26 cellular contexts compared by ENCODE assay signal in the genomic region with DNA sequence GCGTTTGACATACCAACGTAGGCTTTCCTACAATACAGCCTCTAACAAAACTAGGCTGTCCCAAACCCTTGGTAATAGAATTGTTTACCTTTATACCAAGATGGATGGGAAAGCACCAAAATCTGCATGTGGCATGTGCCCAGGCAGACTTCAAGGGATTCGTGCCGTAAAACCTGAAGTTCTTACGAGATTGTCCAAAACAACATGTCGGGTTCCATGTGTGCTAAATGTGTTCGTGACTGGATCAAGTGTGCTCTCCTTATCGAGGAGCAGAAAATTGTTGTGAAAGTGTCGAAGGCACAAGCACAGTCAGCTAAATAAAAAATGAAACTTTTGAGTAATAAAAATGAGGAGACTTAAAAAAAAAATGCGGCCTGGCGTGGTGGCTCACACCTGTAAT. TPM values are rescaled to one million over a fixed set of nuclear protein-coding genes. Genes with fewer than 3 reads are reported as not detected.
DNase-seq lines count a peak whose midpoint lies in the region; ATAC-seq and TF ChIP-seq lines count a peak whose summit lies in the region.
"Had no signal": no experiment of that assay in that cellular context is flagged by ENCODE, and none has a peak within 500 bp of the region (broad histone marks: within the 10 kb centered on the region; RNA-seq: fewer than 3 reads in every experiment).

No MANE protein-coding gene starts in this region.

- no peak for DNase-seq in activated T-cell treated with anti-CD3 and anti-CD28 coated beads, Interleukin-2, amount 50 U/mL, for 24 hours
- DNase-seq in activated T-cell treated with anti-CD3 and anti-CD28 coated beads, Interleukin-2, amount 50 U/mL, for 1 hour, result no peak
- DNase-seq in Calu3 (no peak), psoas muscle (no peak), SK-N-DZ (ENCODE audit: low spot score) (no peak)
- DNase-seq in activated naive CD8-positive, alpha-beta T cell treated with anti-CD3 and anti-CD28 coated beads for 36 hours, result no peak
- DNase-seq in naive thymus-derived CD8-positive, alpha-beta T cell, result no peak
- DNase-seq: activated CD4-positive, alpha-beta T cell treated with anti-CD3 and anti-CD28 coated beads for 36 hours; activated CD8-positive, alpha-beta memory T cell treated with anti-CD3 and anti-CD28 coated beads for 24 hours; activated naive CD4-positive, alpha-beta T cell treated with Interleukin-2 at 50 U/mL for 16 hours; amygdala; brain microvascular endothelial cell; effector CD4-positive, alpha-beta T cell; left colon; NCI-H1092 treated with DMSO at 0.1 percent for 48 hours; NCI-H187; NCI-H2171; SHP77 treated with DMSO at 0.1 percent for 48 hours had no signal

- H3K36me3 Mint-ChIP-seq in activated T-cell treated with anti-CD3 and anti-CD28 coated beads, Interleukin-2, amount 50 U/mL, for 24 hours (ENCODE audit: low read depth), result peaks cover 53% of the 10 kb centered on the region
- peaks cover 64% of the 10 kb centered on the region for H3K36me3 Mint-ChIP-seq in Calu3 (ENCODE audit: insufficient read depth, unreplicated experiment)
- peaks cover 57% of the 10 kb centered on the region for H3K36me3 Mint-ChIP-seq in activated naive CD8-positive, alpha-beta T cell treated with anti-CD3 and anti-CD28 coated beads for 36 hours
- peaks cover 14 to 56% (median 32%) of the 10 kb centered on the region in 3 donors for H3K36me3 Mint-ChIP-seq in naive thymus-derived CD8-positive, alpha-beta T cell

- POLR2A ChIA-PET in naive thymus-derived CD8-positive, alpha-beta T cell (lab: Charles Lee), result interaction anchor here (0.9 to 1.2 kb wide), 2 partner anchors 19 to 39 kb away, joined by 3 to 5 read pairs; no protein-coding TSS in a partner anchor

- H3K27me3 ChIP-seq in psoas muscle (ENCODE audit: insufficient read depth in 3 of 3, low read length in 2 of 3), result no peaks in the 10 kb centered on the region
- H3K27me3 ChIP-seq: brain microvascular endothelial cell, neutrophil, suprapubic skin had no signal

- no peak overlapping the region for H3K4me3 ChIP-seq in psoas muscle
- H3K4me3 ChIP-seq: K562, suprapubic skin had no signal

- 89 to 97% (median 95%) methylated on average over 11 of the region's 11 CpGs for WGBS in psoas muscle, 3 donors

- peaks cover 22% of the 10 kb centered on the region for H3K4me1 Mint-ChIP-seq in activated T-cell treated with anti-CD3 and anti-CD28 coated beads, Interleukin-2, amount 50 U/mL, for 24 hours (ENCODE audit: low read depth)
- peaks cover 34% of the 10 kb centered on the region for H3K4me1 Mint-ChIP-seq in Calu3 (ENCODE audit: low read depth, unreplicated experiment)
- H3K4me1 Mint-ChIP-seq in activated naive CD8-positive, alpha-beta T cell treated with anti-CD3 and anti-CD28 coated beads for 36 hours, result peaks cover 13% of the 10 kb centered on the region
- H3K4me1 Mint-ChIP-seq in naive thymus-derived CD8-positive, alpha-beta T cell, result peaks cover 18 to 40% (median 34%) of the 10 kb centered on the region in 4 donors

- TF ChIP-seq CTCF in Calu3 (IDR thresholded peaks at IDR 0.05; ENCODE audit: unreplicated experiment) (no peak), psoas muscle (IDR thresholded peaks at IDR 0.05) (no peak)

- no TSS peak for BruUV-seq in Calu3 (replicated peaks; lab: Mats Ljungman, UMichigan)

- CTCF ChIA-PET in Calu3 (lab: Charles Lee), result no interaction called here

- ATAC-seq in naive thymus-derived CD8-positive, alpha-beta T cell, result no peak
- no peak for ATAC-seq in HG02981 (IDR thresholded peaks at IDR 0.05; ENCODE audit: unreplicated experiment)
- ATAC-seq in psoas muscle, result no peak
- ATAC-seq: activated CD4-positive, alpha-beta T cell treated with anti-CD3 and anti-CD28 coated beads for 36 hours; K562; stimulated activated memory B cell treated with anti-CD40 and anti-IgM and Interleukin-4, amounts not matched to agents 10 μg/mL and 1 μg/mL and 100 μg/mL, for 72 hours had no signal

- no peaks in the 10 kb centered on the region for H3K27me3 Mint-ChIP-seq in activated T-cell treated with anti-CD3 and anti-CD28 coated beads, Interleukin-2, amount 50 U/mL, for 24 hours
- H3K27me3 Mint-ChIP-seq in Calu3 (ENCODE audit: unreplicated experiment), result peaks cover 7% of the 10 kb centered on the region
- H3K27me3 Mint-ChIP-seq in activated naive CD8-positive, alpha-beta T cell treated with anti-CD3 and anti-CD28 coated beads for 36 hours, result peaks cover 2% of the 10 kb centered on the region
- H3K27me3 Mint-ChIP-seq in naive thymus-derived CD8-positive, alpha-beta T cell, result peaks cover 0 to under 1% (median 0%) of the 10 kb centered on the region in 5 donors
- H3K27me3 Mint-ChIP-seq: activated CD4-positive, alpha-beta T cell treated with anti-CD3 and anti-CD28 coated beads for 36 hours; stimulated activated memory B cell treated with anti-CD40 and anti-IgM and Interleukin-4, amounts not matched to agents 10 μg/mL and 1 μg/mL and 100 μg/mL, for 72 hours had no signal

- no peak overlapping the region for H3K4me3 Mint-ChIP-seq in activated T-cell treated with anti-CD3 and anti-CD28 coated beads, Interleukin-2, amount 50 U/mL, for 24 hours
- H3K4me3 Mint-ChIP-seq in Calu3 (ENCODE audit: low read depth, unreplicated experiment), result no peak overlapping the region
- H3K4me3 Mint-ChIP-seq in activated naive CD8-positive, alpha-beta T cell treated with anti-CD3 and anti-CD28 coated beads for 36 hours, result no peak overlapping the region
- H3K4me3 Mint-ChIP-seq in naive thymus-derived CD8-positive, alpha-beta T cell, result peak overlapping the region in 3 of 10 donors; percentile 4 to 62 (median 13)
- H3K4me3 Mint-ChIP-seq: activated CD4-positive, alpha-beta T cell treated with anti-CD3 and anti-CD28 coated beads for 36 hours; CD14-positive monocyte; stimulated activated memory B cell treated with anti-CD40 and anti-IgM and Interleukin-4, amounts not matched to agents 10 μg/mL and 1 μg/mL and 100 μg/mL, for 72 hours; T-helper 2 cell treated with Interferon-gamma antibody and Interleukin-4, amounts not matched to agents 5 μg/mL and 100 μg/mL, for 36 hours had no signal

- peak overlapping the region; percentile 84 for H3K27ac Mint-ChIP-seq in activated T-cell treated with anti-CD3 and anti-CD28 coated beads, Interleukin-2, amount 50 U/mL, for 24 hours
- H3K27ac Mint-ChIP-seq in Calu3 (ENCODE audit: unreplicated experiment), result peak overlapping the region; percentile 70
- H3K27ac Mint-ChIP-seq in activated naive CD8-positive, alpha-beta T cell treated with anti-CD3 and anti-CD28 coated beads for 36 hours, result peak overlapping the region; percentile 19
- peak overlapping the region in 7 of 10 donors; percentile 51 to 83 (median 68) for H3K27ac Mint-ChIP-seq in naive thymus-derived CD8-positive, alpha-beta T cell
- H3K27ac Mint-ChIP-seq: stimulated activated memory B cell treated with anti-CD40 and anti-IgM and Interleukin-4, amounts not matched to agents 10 μg/mL and 1 μg/mL and 100 μg/mL, for 72 hours; T-helper 2 cell treated with Interferon-gamma antibody and Interleukin-4, amounts not matched to agents 5 μg/mL and 100 μg/mL, for 36 hours had no signal

- H3K27ac ChIP-seq in psoas muscle, result no peak overlapping the region
- H3K27ac ChIP-seq: brain microvascular endothelial cell, epithelial cell of prostate, neutrophil, suprapubic skin had no signal

- peaks cover 10 to 47% of the 10 kb centered on the region in 2 donors for H3K36me3 ChIP-seq in psoas muscle (ENCODE audit: insufficient read depth in 1 of 2, low read depth in 1 of 2)

- peaks cover 25% of the 10 kb centered on the region for H3K4me1 ChIP-seq in psoas muscle

- intact Hi-C loops in Calu3 (cut with micrococcal nuclease; ENCODE audit: unreplicated experiment), result no loop called here
- intact Hi-C loops in psoas muscle (cut with DNase I), result loop anchor here in 1 of 2 donors (10.0 kb wide), 1 partner anchor 279 kb away; the partner anchor contains the start of gene HAX1

- peaks cover 2% of the 10 kb centered on the region for H3K9me3 Mint-ChIP-seq in activated T-cell treated with anti-CD3 and anti-CD28 coated beads, Interleukin-2, amount 50 U/mL, for 24 hours
- no peaks in the 10 kb centered on the region for H3K9me3 Mint-ChIP-seq in Calu3 (ENCODE audit: low read depth, unreplicated experiment)
- H3K9me3 Mint-ChIP-seq in activated naive CD8-positive, alpha-beta T cell treated with anti-CD3 and anti-CD28 coated beads for 36 hours, result peaks cover 7% of the 10 kb centered on the region
- no peaks in the 10 kb centered on the region for H3K9me3 Mint-ChIP-seq in naive thymus-derived CD8-positive, alpha-beta T cell
- H3K9me3 Mint-ChIP-seq: CD14-positive monocyte; stimulated activated memory B cell treated with anti-CD40 and anti-IgM and Interleukin-4, amounts not matched to agents 10 μg/mL and 1 μg/mL and 100 μg/mL, for 72 hours; T-helper 2 cell treated with Interferon-gamma antibody and Interleukin-4, amounts not matched to agents 5 μg/mL and 100 μg/mL, for 36 hours had no signal

- no peaks in the 10 kb centered on the region for H3K9me3 ChIP-seq in psoas muscle
- H3K9me3 ChIP-seq: neutrophil, suprapubic skin had no signal

RNA-seq across cellular contexts. Expression of gene RPS27, which starts 5.1 kb away (rescaled TPM):
- total RNA-seq in Calu3 (2022) (1,532 and 1,783 TPM in 2 replicates), psoas muscle (1,000 to 10,000 TPM in 2 of 4 donors, 100 to 1,000 TPM in 2; 653 to 1,325 (median 1,012) TPM)
- total RNA-seq in activated naive CD8-positive, alpha-beta T cell treated with anti-CD3 and anti-CD28 coated beads for 36 hours, result 1,000 to 10,000 TPM; 1,340 to 1,924 TPM
- 1,000 to 10,000 TPM; 5,101 to 5,184 TPM for total RNA-seq in naive thymus-derived CD8-positive, alpha-beta T cell
- over 10,000 TPM; 23,491 to 26,660 (median 26,449) TPM for polyA plus RNA-seq in naive thymus-derived CD8-positive, alpha-beta T cell
- polyA plus RNA-seq in psoas muscle, result 1,000 to 10,000 TPM; 7,773 to 8,046 (median 8,035) TPM
- polyA plus RNA-seq in SK-N-DZ (2014; cell fraction: cytosol; rRNA removed), result 7,313 and 7,766 TPM in 2 replicates
- polyA plus RNA-seq in SK-N-DZ (2014; cell fraction: nucleus; rRNA removed), result 5,705 and 6,414 TPM in 2 replicates

RNA-seq across cellular contexts. Expression of gene RAB13, which starts 9.5 kb away (rescaled TPM):
- 87.5 and 95.0 TPM in 2 replicates for total RNA-seq in Calu3 (2022)
- 10 to 100 TPM; 48.7 to 53.5 TPM for total RNA-seq in activated naive CD8-positive, alpha-beta T cell treated with anti-CD3 and anti-CD28 coated beads for 36 hours
- 1 to 10 TPM; 2.8 to 3.1 TPM for total RNA-seq in naive thymus-derived CD8-positive, alpha-beta T cell
- polyA plus RNA-seq in naive thymus-derived CD8-positive, alpha-beta T cell, result 1 to 10 TPM in 1 of 3 donors, under 1 TPM in 2; 0.53 to 1.0 (median 0.66) TPM
- 10 to 100 TPM; 31.0 to 67.0 (median 44.1) TPM for total RNA-seq in psoas muscle
- 10 to 100 TPM; 30.3 to 40.8 (median 38.5) TPM for polyA plus RNA-seq in psoas muscle
- 10.9 and 17.7 TPM in 2 replicates for polyA plus RNA-seq in SK-N-DZ (2014; cell fraction: cytosol; rRNA removed)
- polyA plus RNA-seq in SK-N-DZ (2014; cell fraction: nucleus; rRNA removed), result 3.0 and 7.0 TPM in 2 replicates

RNA-seq across cellular contexts. Expression of gene JTB, which starts 18.2 kb away (rescaled TPM):
- total RNA-seq in Calu3 (2022) (105 and 115 TPM in 2 replicates), psoas muscle (100 to 1,000 TPM in 2 of 4 donors, 10 to 100 TPM in 2; 87.6 to 118 (median 95.0) TPM)
- 100 to 1,000 TPM; 204 to 214 TPM for total RNA-seq in activated naive CD8-positive, alpha-beta T cell treated with anti-CD3 and anti-CD28 coated beads for 36 hours
- total RNA-seq in naive thymus-derived CD8-positive, alpha-beta T cell, result 100 to 1,000 TPM; 120 to 121 TPM
- 100 to 1,000 TPM; 302 to 384 (median 322) TPM for polyA plus RNA-seq in naive thymus-derived CD8-positive, alpha-beta T cell
- polyA plus RNA-seq in psoas muscle, result 100 to 1,000 TPM; 147 to 266 (median 172) TPM
- polyA plus RNA-seq in SK-N-DZ (2014; cell fraction: cytosol; rRNA removed), result 268 and 278 TPM in 2 replicates
- 282 and 326 TPM in 2 replicates for polyA plus RNA-seq in SK-N-DZ (2014; cell fraction: nucleus; rRNA removed)

RNA-seq across cellular contexts. Expression of gene CREB3L4, which starts 27.9 kb away (rescaled TPM):
- 23.2 and 26.5 TPM in 2 replicates for total RNA-seq in Calu3 (2022)
- 1 to 10 TPM; 6.8 to 7.3 TPM for total RNA-seq in activated naive CD8-positive, alpha-beta T cell treated with anti-CD3 and anti-CD28 coated beads for 36 hours
- 10 to 100 TPM; 11.1 to 13.2 TPM for total RNA-seq in naive thymus-derived CD8-positive, alpha-beta T cell
- 1 to 10 TPM; 4.3 to 6.0 (median 4.4) TPM for polyA plus RNA-seq in naive thymus-derived CD8-positive, alpha-beta T cell
- 1 to 10 TPM; 3.7 to 5.6 (median 5.0) TPM for total RNA-seq in psoas muscle
- 10 to 100 TPM in 1 of 3 donors, 1 to 10 TPM in 2; 4.3 to 12.6 (median 6.3) TPM for polyA plus RNA-seq in psoas muscle
- polyA plus RNA-seq in SK-N-DZ (2014; cell fraction: cytosol; rRNA removed), result 138 and 168 TPM in 2 replicates
- polyA plus RNA-seq in SK-N-DZ (2014; cell fraction: nucleus; rRNA removed), result 421 and 425 TPM in 2 replicates

RNA-seq across cellular contexts. Expression of gene SLC39A1, which starts 32.3 kb away (rescaled TPM):
- total RNA-seq in Calu3 (2022), result 138 and 152 TPM in 2 replicates
- total RNA-seq in activated naive CD8-positive, alpha-beta T cell treated with anti-CD3 and anti-CD28 coated beads for 36 hours, result 10 to 100 TPM; 60.6 to 63.1 TPM
- total RNA-seq in naive thymus-derived CD8-positive, alpha-beta T cell, result 10 to 100 TPM; 14.7 to 14.9 TPM
- polyA plus RNA-seq in naive thymus-derived CD8-positive, alpha-beta T cell, result 10 to 100 TPM; 29.5 to 35.2 (median 32.6) TPM
- total RNA-seq in psoas muscle, result 10 to 100 TPM; 21.9 to 58.2 (median 38.0) TPM
- 10 to 100 TPM; 46.7 to 85.3 (median 65.9) TPM for polyA plus RNA-seq in psoas muscle
- polyA plus RNA-seq in SK-N-DZ (2014; cell fraction: cytosol; rRNA removed), result 160 and 175 TPM in 2 replicates
- polyA plus RNA-seq in SK-N-DZ (2014; cell fraction: nucleus; rRNA removed), result 91.7 and 108 TPM in 2 replicates

Comparison
In these comparisons a context has a peak if more than half of its experiments do, and no peak if none do; other contexts are left out.
1. H3K27ac Mint-ChIP-seq: peak in every context shown above with its lines; median percentile 84 in activated T-cell treated with anti-CD3 and anti-CD28 coated beads, Interleukin-2, amount 50 U/mL, for 24 hours; 70 in Calu3; 68 in naive thymus-derived CD8-positive, alpha-beta T cell; 19 in activated naive CD8-positive, alpha-beta T cell treated with anti-CD3 and anti-CD28 coated beads for 36 hours.
2. RNA of gene RAB13, which starts 9.5 kb away (total RNA-seq): 87.5 to 95.0 TPM in Calu3, 31.0 to 67.0 TPM in psoas muscle and 48.7 to 53.5 TPM in activated naive CD8-positive, alpha-beta T cell treated with anti-CD3 and anti-CD28 coated beads for 36 hours; 2.8 to 3.1 TPM in naive thymus-derived CD8-positive, alpha-beta T cell; every median in the first group is over 4 times any median in the second.